Comparison of ENCODE assay signal across 1 cellular context in genomic region chr11:59095225-59095624, GRCh38.
TF ChIP-seq lines count a peak whose summit lies in the region.

No MANE protein-coding gene starts in this region.

TF ChIP-seq in GM12878, 131 proteins besides CTCF, POLR2A, EP300 and RAD21 (continued from another document):
- 0 out of 2 replicates have a peak, but pooled peaks have one; percentile 25 for TF ChIP-seq RELB (IDR thresholded peaks at IDR 0.05; ENCODE audit: low read depth)
- peak; percentile 14 to 33; a peak in 2 of 4 replicates for TF ChIP-seq IKZF2 (IDR thresholded peaks at IDR 0.05)
- peak in 1 of 2 experiments; percentile 72; a peak in 2 of 4 replicates for TF ChIP-seq BHLHE40 (IDR thresholded peaks at IDR 0.05; ENCODE audit: borderline replicate concordance in 1 of 2, low read depth in 2 of 2, low read length in 1 of 2)
TF ChIP-seq in GM12878: peak in this region for 9; not testable (repeated sequence) for 122.
